In genomic region chr6:135497412-135498177, GRCh38 we compare ENCODE assay signal across 1 cellular context.
TF ChIP-seq lines count a peak whose summit lies in the region.

TSS of gene AHI1 (minus strand) at chr6:135497740. CDS start at chr6:135492237, 5,503 bp downstream.

TF ChIP-seq in K562, 482 proteins besides CTCF, POLR2A, EP300 and RAD21 (continued from another document and continues in another):
- peak; percentile 55; the same call in 1 of the 2 replicates for TF ChIP-seq RERE (CRISPR knock-in tag; IDR thresholded peaks at IDR 0.05; ENCODE audit: borderline replicate concordance)
- peak; percentile 63; the same call in 1 of the 2 replicates for TF ChIP-seq BRD4 (IDR thresholded peaks at IDR 0.05)
- no peak for TF ChIP-seq PKNOX1 (IDR thresholded peaks at IDR 0.05)
- peak; percentile 91 for TF ChIP-seq POLR2B (IDR thresholded peaks at IDR 0.05; ENCODE audit: low read depth, partially characterized antibody)
- TF ChIP-seq ZFP91 (CRISPR knock-in tag; IDR thresholded peaks at IDR 0.05) = peak; percentile 41; the same call in 1 of the 2 replicates
- no peak for TF ChIP-seq SLC30A9 (CRISPR knock-in tag; IDR thresholded peaks at IDR 0.05)
- TF ChIP-seq ZNF282 (CRISPR knock-in tag; IDR thresholded peaks at IDR 0.05) = peak; percentile 21; the same call in 1 of the 2 replicates
- TF ChIP-seq THRB (CRISPR knock-in tag; conservative IDR thresholded peaks at IDR 0.05) = no peak
- TF ChIP-seq FOXM1 (IDR thresholded peaks at IDR 0.05; ENCODE audit: low read depth) = no peak
- TF ChIP-seq FOXM1 (CRISPR knock-in tag; IDR thresholded peaks at IDR 0.05; ENCODE audit: low read depth) = peak; percentile 95; the same call in 1 of the 2 replicates
- TF ChIP-seq TEAD1 (CRISPR knock-in tag; IDR thresholded peaks at IDR 0.05) = peak; percentile 9 to 96; a peak in 2 of 4 replicates
- no peak for TF ChIP-seq BRF1 (IDR thresholded peaks at IDR 0.05; ENCODE audit: borderline replicate concordance, extremely low read depth, insufficient read length)
- TF ChIP-seq HMGXB4 (CRISPR knock-in tag; IDR thresholded peaks at IDR 0.05) = peak; percentile 89
- TF ChIP-seq FOXK1 (CRISPR knock-in tag; IDR thresholded peaks at IDR 0.05; ENCODE audit: borderline replicate concordance) = no peak
- peak in 1 of 2 experiments; percentile 95; a peak in 2 of 4 replicates for TF ChIP-seq FOXA3 (CRISPR knock-in tag; conservative IDR thresholded peaks at IDR 0.05 in 1 of 2, IDR thresholded peaks at IDR 0.05 in 1 of 2)
- TF ChIP-seq NUFIP1 (IDR thresholded peaks at IDR 0.05; ENCODE audit: partially characterized antibody) = no peak
- no peak for TF ChIP-seq CREBBP (IDR thresholded peaks at IDR 0.05; ENCODE audit: low read depth, low read length)
- no peak for TF ChIP-seq COPS2 (conservative IDR thresholded peaks at IDR 0.05)
- no peak for TF ChIP-seq SP2 (IDR thresholded peaks at IDR 0.05; ENCODE audit: extremely low read depth, low read depth, low read length, poor library complexity, severe bottlenecking)
- no peak for TF ChIP-seq KLF10 (CRISPR knock-in tag; IDR thresholded peaks at IDR 0.05)
- no peak for TF ChIP-seq RBM15 (IDR thresholded peaks at IDR 0.05; ENCODE audit: insufficient read depth, low read length)
- TF ChIP-seq ZNF253 (CRISPR knock-in tag; conservative IDR thresholded peaks at IDR 0.05) = no peak
- no peak for TF ChIP-seq TAF15 (IDR thresholded peaks at IDR 0.05; ENCODE audit: low read depth, low read length)
- no peak for TF ChIP-seq MAFG (tag; conservative IDR thresholded peaks at IDR 0.05)
- TF ChIP-seq ZNF239 (CRISPR knock-in tag; IDR thresholded peaks at IDR 0.05) = peak; percentile 12; the same call in 1 of the 2 replicates
- no peak for TF ChIP-seq ETV6 (IDR thresholded peaks at IDR 0.05; ENCODE audit: borderline replicate concordance in 1 of 2, low read depth in 2 of 2, low read length in 1 of 2)
- peak; percentile 89; the same call in 1 of the 2 replicates for TF ChIP-seq ETV6 (CRISPR knock-in tag; IDR thresholded peaks at IDR 0.05; ENCODE audit: borderline replicate concordance)
- TF ChIP-seq SIX5 (IDR thresholded peaks at IDR 0.05; ENCODE audit: borderline replicate concordance in 1 of 2, insufficient read depth in 1 of 2, low read depth in 1 of 2, low read length in 2 of 2) = no peak; a peak in 1 of 4 replicates
- no peak for TF ChIP-seq CBFA2T2 (conservative IDR thresholded peaks at IDR 0.05)
- TF ChIP-seq BRD9 (IDR thresholded peaks at IDR 0.05; ENCODE audit: low read depth, partially characterized antibody) = peak; percentile 59
- peak; percentile 85; the same call in 1 of the 2 replicates for TF ChIP-seq MTA3 (IDR thresholded peaks at IDR 0.05; ENCODE audit: borderline replicate concordance)
- peak; percentile 98 for TF ChIP-seq HMGN3 (IDR thresholded peaks at IDR 0.05; ENCODE audit: borderline replicate concordance, extremely low read depth, insufficient read length, low read depth, low read length)
- no peak for TF ChIP-seq KAT2B (IDR thresholded peaks at IDR 0.05; ENCODE audit: low read depth, low read length)
- TF ChIP-seq ZBTB49 (CRISPR knock-in tag; IDR thresholded peaks at IDR 0.05; ENCODE audit: borderline replicate concordance) = no peak
- no peak for TF ChIP-seq ZNF3 (CRISPR knock-in tag; IDR thresholded peaks at IDR 0.05)
- TF ChIP-seq E2F6 (IDR thresholded peaks at IDR 0.05; ENCODE audit: borderline replicate concordance in 1 of 2, extremely low read depth in 1 of 2, insufficient read depth in 1 of 2, insufficient read length in 1 of 2, low read depth in 1 of 2, low read length in 1 of 2, poor library complexity in 1 of 2, severe bottlenecking in 1 of 2) = peak; percentile 90 to 91
- no peak for TF ChIP-seq ZNF717 (CRISPR knock-in tag; IDR thresholded peaks at IDR 0.05)
- TF ChIP-seq HNRNPUL1 (IDR thresholded peaks at IDR 0.05; ENCODE audit: low read length) = no peak
- TF ChIP-seq ZNF263 (CRISPR knock-in tag; IDR thresholded peaks at IDR 0.05; ENCODE audit: borderline replicate concordance) = peak; percentile 74
- peak; percentile 91 for TF ChIP-seq ATF3 (IDR thresholded peaks at IDR 0.05)
- TF ChIP-seq ATF3 (CRISPR knock-in tag; conservative IDR thresholded peaks at IDR 0.05) = peak; percentile 95
- TF ChIP-seq ELF2 (CRISPR knock-in tag; IDR thresholded peaks at IDR 0.05) = peak; percentile 93
- TF ChIP-seq YY1 (IDR thresholded peaks at IDR 0.05; ENCODE audit: borderline replicate concordance in 1 of 3, control insufficient read depth in 1 of 3, extremely low read depth in 1 of 3, insufficient read depth in 3 of 3, insufficient read length in 1 of 3, insufficient replicate concordance in 2 of 3, low read depth in 1 of 3, low read length in 2 of 3) = peak; percentile 29 to 88 (median 69)
- TF ChIP-seq KLF16 (IDR thresholded peaks at IDR 0.05) = no peak
- no peak for TF ChIP-seq ZBTB34 (CRISPR knock-in tag; IDR thresholded peaks at IDR 0.05)
